Comparison of ENCODE assay signal across 1 cellular context in genomic region chr12:109713187-109713984, GRCh38.
TF ChIP-seq lines count a peak whose summit lies in the region.

Gene FAM222A, plus strand, starts transcription at chr12:109713825. Its CDS starts 30,322 bp downstream, at chr12:109744147.

TF ChIP-seq in K562, 482 proteins besides CTCF, POLR2A, EP300 and RAD21 (continued from another document and continues in another):
- TF ChIP-seq, protein P1, sequence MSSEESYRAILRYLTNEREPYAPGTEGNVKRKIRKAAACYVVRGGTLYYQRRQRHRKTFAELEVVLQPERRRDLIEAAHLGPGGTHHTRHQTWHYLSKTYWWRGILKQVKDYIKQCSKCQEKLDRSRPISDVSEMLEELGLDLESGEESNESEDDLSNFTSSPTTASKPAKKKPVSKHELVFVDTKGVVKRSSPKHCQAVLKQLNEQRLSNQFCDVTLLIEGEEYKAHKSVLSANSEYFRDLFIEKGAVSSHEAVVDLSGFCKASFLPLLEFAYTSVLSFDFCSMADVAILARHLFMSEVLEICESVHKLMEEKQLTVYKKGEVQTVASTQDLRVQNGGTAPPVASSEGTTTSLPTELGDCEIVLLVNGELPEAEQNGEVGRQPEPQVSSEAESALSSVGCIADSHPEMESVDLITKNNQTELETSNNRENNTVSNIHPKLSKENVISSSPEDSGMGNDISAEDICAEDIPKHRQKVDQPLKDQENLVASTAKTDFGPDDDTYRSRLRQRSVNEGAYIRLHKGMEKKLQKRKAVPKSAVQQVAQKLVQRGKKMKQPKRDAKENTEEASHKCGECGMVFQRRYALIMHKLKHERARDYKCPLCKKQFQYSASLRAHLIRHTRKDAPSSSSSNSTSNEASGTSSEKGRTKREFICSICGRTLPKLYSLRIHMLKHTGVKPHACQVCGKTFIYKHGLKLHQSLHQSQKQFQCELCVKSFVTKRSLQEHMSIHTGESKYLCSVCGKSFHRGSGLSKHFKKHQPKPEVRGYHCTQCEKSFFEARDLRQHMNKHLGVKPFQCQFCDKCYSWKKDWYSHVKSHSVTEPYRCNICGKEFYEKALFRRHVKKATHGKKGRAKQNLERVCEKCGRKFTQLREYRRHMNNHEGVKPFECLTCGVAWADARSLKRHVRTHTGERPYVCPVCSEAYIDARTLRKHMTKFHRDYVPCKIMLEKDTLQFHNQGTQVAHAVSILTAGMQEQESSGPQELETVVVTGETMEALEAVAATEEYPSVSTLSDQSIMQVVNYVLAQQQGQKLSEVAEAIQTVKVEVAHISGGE (CRISPR knock-in tag; IDR thresholded peaks at IDR 0.05): peak in 1 of 3 experiments; percentile 80; a peak in 2 of 6 replicates
- TF ChIP-seq DACH1 (IDR thresholded peaks at IDR 0.05; ENCODE audit: partially characterized antibody) (no peak), HDAC1 (IDR thresholded peaks at IDR 0.05) (peak in 1 of 2 experiments; percentile 92; a peak in 2 of 4 replicates), MEIS2 (IDR thresholded peaks at IDR 0.05; ENCODE audit: partially characterized antibody) (no peak), ARID1B (IDR thresholded peaks at IDR 0.05) (no peak), MAFK (IDR thresholded peaks at IDR 0.05; ENCODE audit: low read length) (no peak), TRIM28 (IDR thresholded peaks at IDR 0.05) (no peak), MTA3 (IDR thresholded peaks at IDR 0.05; ENCODE audit: borderline replicate concordance) (no peak), ZNF133 (CRISPR knock-in tag; IDR thresholded peaks at IDR 0.05) (no peak), SIRT6 (IDR thresholded peaks at IDR 0.05; ENCODE audit: low read depth, low read length) (no peak), PKNOX1 (IDR thresholded peaks at IDR 0.05) (0 out of 2 replicates have a peak, but pooled peaks have one; percentile 14), NR2C2 (CRISPR knock-in tag; IDR thresholded peaks at IDR 0.05) (no peak), NR2C2 (tag; IDR thresholded peaks at IDR 0.05) (peak; percentile 76), TCFL5 (CRISPR knock-in tag; conservative IDR thresholded peaks at IDR 0.05) (no peak), CBX8 (IDR thresholded peaks at IDR 0.05; ENCODE audit: borderline replicate concordance, extremely low read depth, low read depth, low read length, poor library complexity, severe bottlenecking) (no peak), ZNF282 (CRISPR knock-in tag; IDR thresholded peaks at IDR 0.05) (no peak), ZNF174 (CRISPR knock-in tag; IDR thresholded peaks at IDR 0.05) (no peak), MTA1 (IDR thresholded peaks at IDR 0.05; ENCODE audit: borderline replicate concordance) (no peak), ZNF217 (CRISPR knock-in tag; IDR thresholded peaks at IDR 0.05) (no peak), ZNF175 (CRISPR knock-in tag; IDR thresholded peaks at IDR 0.05; ENCODE audit: low read depth) (peak; percentile 67; the same call in 1 of the 2 replicates), HDAC2 (IDR thresholded peaks at IDR 0.05) (peak; percentile 59; the same call in 1 of the 2 replicates), CREB1 (IDR thresholded peaks at IDR 0.05) (peak; percentile 55; the same call in 1 of the 2 replicates), CREB1 (CRISPR knock-in tag; IDR thresholded peaks at IDR 0.05) (peak; percentile 63), ARHGAP35 (IDR thresholded peaks at IDR 0.05; ENCODE audit: partially characterized antibody) (no peak), CBFA2T3 (IDR thresholded peaks at IDR 0.05) (no peak), ZKSCAN8 (CRISPR knock-in tag; IDR thresholded peaks at IDR 0.05) (no peak), CREB3 (tag; conservative IDR thresholded peaks at IDR 0.05; ENCODE audit: low read depth) (0 out of 2 replicates have a peak, but pooled peaks have one; percentile 60), SRF (CRISPR knock-in tag; IDR thresholded peaks at IDR 0.05) (peak in 1 of 2 experiments; percentile 31; a peak in 1 of 4 replicates), MYNN (IDR thresholded peaks at IDR 0.05) (no peak), MYNN (CRISPR knock-in tag; IDR thresholded peaks at IDR 0.05) (no peak), ATF1 (CRISPR knock-in tag; IDR thresholded peaks at IDR 0.05) (no peak), ATF1 (tag; IDR thresholded peaks at IDR 0.05) (peak; percentile 77), SMAD2 (IDR thresholded peaks at IDR 0.05; ENCODE audit: low read depth, low read length) (no peak), BRF1 (IDR thresholded peaks at IDR 0.05; ENCODE audit: borderline replicate concordance, extremely low read depth, insufficient read length) (no peak), CHAMP1 (IDR thresholded peaks at IDR 0.05) (no peak), ZBTB12 (CRISPR knock-in tag; IDR thresholded peaks at IDR 0.05) (no peak), ID3 (CRISPR knock-in tag; IDR thresholded peaks at IDR 0.05) (no peak), ID3 (tag; IDR thresholded peaks at IDR 0.05) (no peak), ZNF778 (CRISPR knock-in tag; IDR thresholded peaks at IDR 0.05) (no peak)
- TF ChIP-seq, protein P2, sequence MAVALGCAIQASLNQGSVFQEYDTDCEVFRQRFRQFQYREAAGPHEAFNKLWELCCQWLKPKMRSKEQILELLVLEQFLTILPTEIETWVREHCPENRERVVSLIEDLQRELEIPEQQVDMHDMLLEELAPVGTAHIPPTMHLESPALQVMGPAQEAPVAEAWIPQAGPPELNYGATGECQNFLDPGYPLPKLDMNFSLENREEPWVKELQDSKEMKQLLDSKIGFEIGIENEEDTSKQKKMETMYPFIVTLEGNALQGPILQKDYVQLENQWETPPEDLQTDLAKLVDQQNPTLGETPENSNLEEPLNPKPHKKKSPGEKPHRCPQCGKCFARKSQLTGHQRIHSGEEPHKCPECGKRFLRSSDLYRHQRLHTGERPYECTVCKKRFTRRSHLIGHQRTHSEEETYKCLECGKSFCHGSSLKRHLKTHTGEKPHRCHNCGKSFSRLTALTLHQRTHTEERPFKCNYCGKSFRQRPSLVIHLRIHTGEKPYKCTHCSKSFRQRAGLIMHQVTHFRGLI (CRISPR knock-in tag; IDR thresholded peaks at IDR 0.05): no peak
- TF ChIP-seq, protein P3, sequence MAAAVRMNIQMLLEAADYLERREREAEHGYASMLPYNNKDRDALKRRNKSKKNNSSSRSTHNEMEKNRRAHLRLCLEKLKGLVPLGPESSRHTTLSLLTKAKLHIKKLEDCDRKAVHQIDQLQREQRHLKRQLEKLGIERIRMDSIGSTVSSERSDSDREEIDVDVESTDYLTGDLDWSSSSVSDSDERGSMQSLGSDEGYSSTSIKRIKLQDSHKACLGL (CRISPR knock-in tag; IDR thresholded peaks at IDR 0.05; ENCODE audit: borderline replicate concordance, poor library complexity, severe bottlenecking): peak; percentile 73
- TF ChIP-seq, protein P4, sequence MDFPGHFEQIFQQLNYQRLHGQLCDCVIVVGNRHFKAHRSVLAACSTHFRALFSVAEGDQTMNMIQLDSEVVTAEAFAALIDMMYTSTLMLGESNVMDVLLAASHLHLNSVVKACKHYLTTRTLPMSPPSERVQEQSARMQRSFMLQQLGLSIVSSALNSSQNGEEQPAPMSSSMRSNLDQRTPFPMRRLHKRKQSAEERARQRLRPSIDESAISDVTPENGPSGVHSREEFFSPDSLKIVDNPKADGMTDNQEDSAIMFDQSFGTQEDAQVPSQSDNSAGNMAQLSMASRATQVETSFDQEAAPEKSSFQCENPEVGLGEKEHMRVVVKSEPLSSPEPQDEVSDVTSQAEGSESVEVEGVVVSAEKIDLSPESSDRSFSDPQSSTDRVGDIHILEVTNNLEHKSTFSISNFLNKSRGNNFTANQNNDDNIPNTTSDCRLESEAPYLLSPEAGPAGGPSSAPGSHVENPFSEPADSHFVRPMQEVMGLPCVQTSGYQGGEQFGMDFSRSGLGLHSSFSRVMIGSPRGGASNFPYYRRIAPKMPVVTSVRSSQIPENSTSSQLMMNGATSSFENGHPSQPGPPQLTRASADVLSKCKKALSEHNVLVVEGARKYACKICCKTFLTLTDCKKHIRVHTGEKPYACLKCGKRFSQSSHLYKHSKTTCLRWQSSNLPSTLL (IDR thresholded peaks at IDR 0.05): no peak
- TF ChIP-seq, protein P5, sequence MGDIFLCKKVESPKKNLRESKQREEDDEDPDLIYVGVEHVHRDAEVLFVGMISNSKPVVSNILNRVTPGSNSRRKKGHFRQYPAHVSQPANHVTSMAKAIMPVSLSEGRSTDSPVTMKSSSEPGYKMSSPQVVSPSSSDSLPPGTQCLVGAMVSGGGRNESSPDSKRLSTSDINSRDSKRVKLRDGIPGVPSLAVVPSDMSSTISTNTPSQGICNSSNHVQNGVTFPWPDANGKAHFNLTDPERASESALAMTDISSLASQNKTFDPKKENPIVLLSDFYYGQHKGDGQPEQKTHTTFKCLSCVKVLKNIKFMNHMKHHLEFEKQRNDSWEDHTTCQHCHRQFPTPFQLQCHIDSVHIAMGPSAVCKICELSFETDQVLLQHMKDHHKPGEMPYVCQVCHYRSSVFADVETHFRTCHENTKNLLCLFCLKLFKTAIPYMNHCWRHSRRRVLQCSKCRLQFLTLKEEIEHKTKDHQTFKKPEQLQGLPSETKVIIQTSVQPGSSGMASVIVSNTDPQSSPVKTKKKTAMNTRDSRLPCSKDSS (IDR thresholded peaks at IDR 0.05; ENCODE audit: low read depth, partially characterized antibody): no peak
- TF ChIP-seq, protein P6, sequence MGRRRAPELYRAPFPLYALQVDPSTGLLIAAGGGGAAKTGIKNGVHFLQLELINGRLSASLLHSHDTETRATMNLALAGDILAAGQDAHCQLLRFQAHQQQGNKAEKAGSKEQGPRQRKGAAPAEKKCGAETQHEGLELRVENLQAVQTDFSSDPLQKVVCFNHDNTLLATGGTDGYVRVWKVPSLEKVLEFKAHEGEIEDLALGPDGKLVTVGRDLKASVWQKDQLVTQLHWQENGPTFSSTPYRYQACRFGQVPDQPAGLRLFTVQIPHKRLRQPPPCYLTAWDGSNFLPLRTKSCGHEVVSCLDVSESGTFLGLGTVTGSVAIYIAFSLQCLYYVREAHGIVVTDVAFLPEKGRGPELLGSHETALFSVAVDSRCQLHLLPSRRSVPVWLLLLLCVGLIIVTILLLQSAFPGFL (CRISPR knock-in tag; IDR thresholded peaks at IDR 0.05): no peak
